8 cellular contexts compared by ENCODE assay signal in the genomic region with DNA sequence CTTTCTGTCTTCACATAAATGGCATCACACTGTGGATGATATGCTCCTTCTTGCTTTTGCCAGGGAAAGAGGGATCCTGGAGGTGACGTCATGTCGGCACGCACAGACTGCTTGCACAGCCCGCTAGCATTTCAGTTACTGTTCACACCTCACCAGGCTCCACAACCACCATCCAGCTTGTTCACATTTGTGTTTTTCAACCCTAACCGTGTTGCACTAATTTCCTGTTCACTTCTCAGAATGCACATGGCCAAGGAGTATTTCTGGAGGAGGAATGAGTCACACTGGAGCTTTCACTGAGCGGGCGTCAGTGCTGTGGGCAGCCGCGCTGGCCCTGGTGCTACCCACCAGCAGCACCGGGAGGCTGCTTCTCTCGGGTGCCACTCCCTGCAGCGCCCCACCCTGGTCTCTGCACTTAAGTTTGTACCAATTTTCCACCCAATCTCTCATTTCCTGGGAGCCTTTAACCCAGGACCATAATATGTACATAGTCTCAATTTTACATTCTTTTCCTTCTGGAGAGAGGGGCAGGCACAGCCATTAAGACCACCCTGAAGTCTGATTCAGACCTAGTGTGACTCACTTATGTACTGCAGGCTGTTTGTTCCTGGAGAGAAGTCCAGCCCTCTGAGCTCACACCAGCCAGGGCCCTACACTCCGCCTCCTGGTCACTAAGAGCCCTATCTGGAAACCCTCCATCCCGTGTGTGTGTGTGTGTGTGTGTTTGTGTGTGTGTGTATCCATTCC.
A peak's percentile ranks its signal among the peaks of the same experiment; 100 is the strongest.
DNase-seq lines count a peak whose midpoint lies in the region; ATAC-seq and TF ChIP-seq lines count a peak whose summit lies in the region.

No MANE protein-coding gene starts in this region.

- peaks cover 45 to 63% (median 57%) of the 10 kb centered on the region in 4 donors for H3K4me1 ChIP-seq in esophagus muscularis mucosa
- no peaks in the 10 kb centered on the region for H3K4me1 ChIP-seq in urinary bladder (ENCODE audit: insufficient read depth)

- H3K27me3 ChIP-seq in esophagus muscularis mucosa = no peaks in the 10 kb centered on the region

- H3K27ac ChIP-seq in esophagus muscularis mucosa (replicated peaks in 1 of 4) = peak overlapping the region; percentile 63 to 80 (median 69)
- H3K27ac ChIP-seq in urinary bladder (ENCODE audit: low read depth) = peak overlapping the region; percentile 79

- ATAC-seq in GM21515 (IDR thresholded peaks at IDR 0.05; ENCODE audit: unreplicated experiment) (peak; percentile 26), omental fat pad (ENCODE audit: low FRiP score) (peak; percentile 78)

- TF ChIP-seq POLR2A in NB4 (IDR thresholded peaks at IDR 0.05; ENCODE audit: extremely low read depth, insufficient read length) (peak; percentile 27), esophagus muscularis mucosa (IDR thresholded peaks at IDR 0.05; ENCODE audit: low read depth) (no peak)

- TF ChIP-seq CTCF in NB4 (IDR thresholded peaks at IDR 0.05; ENCODE audit: low read depth, low read length) (peak; percentile 29), esophagus muscularis mucosa (IDR thresholded peaks at IDR 0.05) (no peak), omental fat pad (IDR thresholded peaks at IDR 0.05) (no peak)

- H3K4me3 ChIP-seq in NB4 (ENCODE audit: low read depth, low read length) (no peak overlapping the region), esophagus muscularis mucosa (peak overlapping the region in 1 of 4 donors; percentile 13), urinary bladder (ENCODE audit: low read depth, low read length) (no peak overlapping the region)

- intact Hi-C loops in esophagus muscularis mucosa (cut with DNase I) = loop anchor here (5.0 kb wide), 1 partner anchor 65 kb away; a partner anchor contains a TSS

- no peaks in the 10 kb centered on the region for H3K9me3 ChIP-seq in esophagus muscularis mucosa

- peaks cover 0 to 21% (median 4%) of the 10 kb centered on the region in 4 donors for H3K36me3 ChIP-seq in esophagus muscularis mucosa
- no peaks in the 10 kb centered on the region for H3K36me3 ChIP-seq in urinary bladder (ENCODE audit: insufficient read depth)

- DNase-seq in AG08395 (ENCODE audit: low spot score) (peak; percentile 70), NB4 (ENCODE audit: low read depth) (peak; percentile 93), esophagus muscularis mucosa (ENCODE audit: extremely low spot score) (no peak), omental fat pad (ENCODE audit: low spot score) (no peak), NCI-H2107 treated with DMSO at 0.1 percent for 48 hours (lab: John Stamatoyannopoulos, UW; ENCODE audit: unreplicated experiment) (no peak)
- DNase-seq in activated CD8-positive, alpha-beta memory T cell treated with anti-CD3 and anti-CD28 coated beads, Interleukin-2, amount 50 U/mL, for 1 hour (ENCODE audit: extremely low read depth) = peak; percentile 56

- no peak for TF ChIP-seq EP300 in esophagus muscularis mucosa (IDR thresholded peaks at IDR 0.05)

- 49% methylated on average over 13 of the region's 14 CpGs for WGBS in esophagus muscularis mucosa
- 47% methylated on average over 14 of the region's 14 CpGs for WGBS in urinary bladder

Comparison
In these comparisons a context has a peak if more than half of its experiments do, and no peak if none do; other contexts are left out.
1. DNase-seq: peak in AG08395 (single experiment), NB4 (single experiment) and activated CD8-positive, alpha-beta memory T cell treated with anti-CD3 and anti-CD28 coated beads, Interleukin-2, amount 50 U/mL, for 1 hour (single experiment); none in esophagus muscularis mucosa (single experiment), omental fat pad (single experiment) and NCI-H2107 treated with DMSO at 0.1 percent for 48 hours (single experiment).